Comparison of ENCODE assay signal across 10 cellular contexts in the genomic region with DNA sequence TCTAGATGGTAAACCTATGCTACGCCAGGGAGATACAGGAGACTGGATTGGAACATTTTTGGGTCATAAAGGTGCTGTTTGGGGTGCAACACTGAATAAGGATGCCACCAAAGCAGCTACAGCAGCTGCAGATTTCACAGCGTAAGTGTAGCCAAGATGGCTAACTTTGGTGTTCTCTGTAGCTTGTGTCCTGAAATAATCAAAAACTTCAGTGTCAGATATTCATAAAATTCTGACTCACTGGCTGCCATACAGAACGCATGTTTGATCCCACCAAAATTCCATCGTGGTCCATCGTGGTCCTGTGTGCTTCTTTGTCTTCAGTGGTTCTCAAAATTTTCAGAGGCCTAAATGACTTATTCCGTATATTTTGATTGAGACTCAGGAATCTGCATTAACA. TPM values are rescaled to one million over a fixed set of nuclear protein-coding genes. Genes with fewer than 3 reads are reported as not detected.
A peak's percentile ranks its signal among the peaks of the same experiment; 100 is the strongest.
DNase-seq lines count a peak whose midpoint lies in the region; ATAC-seq, FAIRE-seq and TF ChIP-seq lines count a peak whose summit lies in the region.
"Had no signal": no experiment of that assay in that cellular context is flagged by ENCODE, and none has a peak within 500 bp of the region (broad histone marks: within the 10 kb centered on the region; RNA-seq: fewer than 3 reads in every experiment).

No MANE protein-coding gene starts in this region.

- H3K36me3 ChIP-seq in astrocyte (ENCODE audit: insufficient read depth, low read length) (peaks cover 17% of the 10 kb centered on the region), liver (ENCODE audit: control insufficient read depth in 4 of 4, insufficient read depth in 3 of 4, low read depth in 1 of 4, low read length in 3 of 4) (peaks cover 0 to 5% (median under 1%) of the 10 kb centered on the region in 4 donors)

- no peaks in the 10 kb centered on the region for H3K27me3 Mint-ChIP-seq in activated naive CD4-positive, alpha-beta T cell treated with anti-CD3 and anti-CD28 coated beads for 36 hours (ENCODE audit: low read depth)
- H3K27me3 Mint-ChIP-seq in astrocyte (ENCODE audit: low read depth, unreplicated experiment), result no peaks in the 10 kb centered on the region
- no peaks in the 10 kb centered on the region for H3K27me3 Mint-ChIP-seq in type B pancreatic cell

- H3K9me3 ChIP-seq in astrocyte (ENCODE audit: insufficient read depth, low read depth, low read length) (no peaks in the 10 kb centered on the region), liver (ENCODE audit: control insufficient read depth in 4 of 4, low read length in 3 of 4) (no peaks in the 10 kb centered on the region)

- TF ChIP-seq CTCF in astrocyte (IDR thresholded peaks at IDR 0.05; ENCODE audit: insufficient read depth, low read depth, low read length), result no peak
- no peak for TF ChIP-seq CTCF in liver (IDR thresholded peaks at IDR 0.05; ENCODE audit: low read depth, low read length, missing input control)
- TF ChIP-seq CTCF in type B pancreatic cell (conservative IDR thresholded peaks at IDR 0.05), result no peak

- no peak for ATAC-seq in GM18505 (IDR thresholded peaks at IDR 0.05; ENCODE audit: unreplicated experiment)
- ATAC-seq in HG03571 (IDR thresholded peaks at IDR 0.05; ENCODE audit: unreplicated experiment), result no peak

- H3K27me3 ChIP-seq in astrocyte (ENCODE audit: insufficient read depth, low read length), result no peaks in the 10 kb centered on the region
- H3K27me3 ChIP-seq in liver (ENCODE audit: control insufficient read depth in 4 of 4, insufficient read depth in 4 of 4, low read length in 3 of 4), result no peaks in the 10 kb centered on the region

- peak overlapping the region; percentile 96 for H3K27ac Mint-ChIP-seq in activated naive CD4-positive, alpha-beta T cell treated with anti-CD3 and anti-CD28 coated beads for 36 hours
- H3K27ac Mint-ChIP-seq in astrocyte (ENCODE audit: unreplicated experiment) (peak overlapping the region; percentile 97), type B pancreatic cell (peak overlapping the region; percentile 100)

- peak overlapping the region; percentile 95 for H3K4me3 ChIP-seq in astrocyte (ENCODE audit: insufficient read depth, low read depth, low read length)
- peak overlapping the region; percentile 69 to 97 (median 80) for H3K4me3 ChIP-seq in liver (ENCODE audit: low read depth in 1 of 3, low read length in 3 of 3)

- no peak for TF ChIP-seq POLR2A in GM18505 (IDR thresholded peaks at IDR 0.05; ENCODE audit: borderline replicate concordance, extremely low read depth, insufficient read depth, insufficient read length)

- H3K4me1 ChIP-seq in astrocyte (ENCODE audit: insufficient read depth, low read length) (peaks cover 25% of the 10 kb centered on the region), liver (ENCODE audit: control insufficient read depth in 4 of 4, insufficient read depth in 4 of 4, low read length in 3 of 4) (peaks cover 7 to 50% (median 35%) of the 10 kb centered on the region in 4 donors)

- H3K27ac ChIP-seq in astrocyte (ENCODE audit: low read depth, low read length) (peak overlapping the region; percentile 98), liver (ENCODE audit: low read depth in 1 of 2, low read length in 2 of 2) (no peak overlapping the region)

- H3K36me3 Mint-ChIP-seq in activated naive CD4-positive, alpha-beta T cell treated with anti-CD3 and anti-CD28 coated beads for 36 hours (ENCODE audit: low read depth), result peaks cover 31% of the 10 kb centered on the region
- H3K36me3 Mint-ChIP-seq in astrocyte (ENCODE audit: low read depth, unreplicated experiment) (peaks cover 7% of the 10 kb centered on the region), type B pancreatic cell (peaks cover 39% of the 10 kb centered on the region)

- no peak for FAIRE-seq in astrocyte (lab: Jason Lieb, UNC)
- FAIRE-seq: islet of Langerhans had no signal

- intact Hi-C loops in activated naive CD4-positive, alpha-beta T cell treated with anti-CD3 and anti-CD28 coated beads for 36 hours (cut with micrococcal nuclease), result loop anchor here (5.0 to 10.0 kb wide), 3 partner anchors 181 to 1111 kb away; a partner anchor contains a TSS

- peak overlapping the region; percentile 94 for H3K4me2 ChIP-seq in astrocyte (ENCODE audit: low read length)

- WGBS in liver, result 64% methylated on average over 6 of the region's 6 CpGs

- H3K9ac ChIP-seq in astrocyte (ENCODE audit: low read length) (peak overlapping the region; percentile 100), liver (ENCODE audit: low read depth in 1 of 2, low read length in 2 of 2) (peak overlapping the region in 1 of 2 donors; percentile 92)

- peak overlapping the region; percentile 97 for H3K4me3 Mint-ChIP-seq in activated naive CD4-positive, alpha-beta T cell treated with anti-CD3 and anti-CD28 coated beads for 36 hours
- H3K4me3 Mint-ChIP-seq in astrocyte (ENCODE audit: unreplicated experiment), result peak overlapping the region; percentile 99
- peak overlapping the region; percentile 96 for H3K4me3 Mint-ChIP-seq in type B pancreatic cell

- no peak for DNase-seq in activated naive CD4-positive, alpha-beta T cell treated with anti-CD3 and anti-CD28 coated beads for 36 hours
- no peak for DNase-seq in activated naive CD4-positive, alpha-beta T cell (lab: John Stamatoyannopoulos, UW)
- DNase-seq in astrocyte (ENCODE audit: low read depth) (no peak), type B pancreatic cell (ENCODE audit: extremely low spot score, unreplicated experiment) (no peak), KG1 (lab: John Stamatoyannopoulos, UW) (no peak)
- DNase-seq: DMS79 had no signal

- H2AFZ ChIP-seq in astrocyte (ENCODE audit: low read depth, low read length), result no peak overlapping the region

- H4K20me1 ChIP-seq in astrocyte (ENCODE audit: insufficient read depth, low read length), result peaks cover 62% of the 10 kb centered on the region

- H3K9me3 Mint-ChIP-seq in activated naive CD4-positive, alpha-beta T cell treated with anti-CD3 and anti-CD28 coated beads for 36 hours, result no peaks in the 10 kb centered on the region
- H3K9me3 Mint-ChIP-seq in astrocyte (ENCODE audit: unreplicated experiment) (no peaks in the 10 kb centered on the region), type B pancreatic cell (no peaks in the 10 kb centered on the region)

- H3K79me2 ChIP-seq in astrocyte (ENCODE audit: insufficient read depth, low read length), result peaks cover 64% of the 10 kb centered on the region

- peaks cover 50% of the 10 kb centered on the region for H3K4me1 Mint-ChIP-seq in activated naive CD4-positive, alpha-beta T cell treated with anti-CD3 and anti-CD28 coated beads for 36 hours (ENCODE audit: low read depth)
- peaks cover 32% of the 10 kb centered on the region for H3K4me1 Mint-ChIP-seq in astrocyte (ENCODE audit: low read depth, unreplicated experiment)
- peaks cover 22% of the 10 kb centered on the region for H3K4me1 Mint-ChIP-seq in type B pancreatic cell (ENCODE audit: unreplicated experiment)

- no peak for TF ChIP-seq RAD21 in liver (IDR thresholded peaks at IDR 0.05)

- CTCF ChIA-PET in activated naive CD4-positive, alpha-beta T cell treated with anti-CD3 and anti-CD28 coated beads for 36 hours (lab: Charles Lee), result interaction anchor here (0.7 to 1.7 kb wide), 2 partner anchors 15 to 299 kb away, joined by 3 to 7 read pairs; no protein-coding TSS in a partner anchor

TF ChIP-seq in liver, 16 proteins besides CTCF, POLR2A, EP300 and RAD21:
- TF ChIP-seq FOXA2 (IDR thresholded peaks at IDR 0.05) (no peak), NR2F2 (IDR thresholded peaks at IDR 0.05) (no peak), JUND (IDR thresholded peaks at IDR 0.05) (no peak), TAF1 (conservative IDR thresholded peaks at IDR 0.05) (no peak), HNF4A (conservative IDR thresholded peaks at IDR 0.05) (no peak), RXRA (IDR thresholded peaks at IDR 0.05) (no peak)
- TF ChIP-seq, protein P1, sequence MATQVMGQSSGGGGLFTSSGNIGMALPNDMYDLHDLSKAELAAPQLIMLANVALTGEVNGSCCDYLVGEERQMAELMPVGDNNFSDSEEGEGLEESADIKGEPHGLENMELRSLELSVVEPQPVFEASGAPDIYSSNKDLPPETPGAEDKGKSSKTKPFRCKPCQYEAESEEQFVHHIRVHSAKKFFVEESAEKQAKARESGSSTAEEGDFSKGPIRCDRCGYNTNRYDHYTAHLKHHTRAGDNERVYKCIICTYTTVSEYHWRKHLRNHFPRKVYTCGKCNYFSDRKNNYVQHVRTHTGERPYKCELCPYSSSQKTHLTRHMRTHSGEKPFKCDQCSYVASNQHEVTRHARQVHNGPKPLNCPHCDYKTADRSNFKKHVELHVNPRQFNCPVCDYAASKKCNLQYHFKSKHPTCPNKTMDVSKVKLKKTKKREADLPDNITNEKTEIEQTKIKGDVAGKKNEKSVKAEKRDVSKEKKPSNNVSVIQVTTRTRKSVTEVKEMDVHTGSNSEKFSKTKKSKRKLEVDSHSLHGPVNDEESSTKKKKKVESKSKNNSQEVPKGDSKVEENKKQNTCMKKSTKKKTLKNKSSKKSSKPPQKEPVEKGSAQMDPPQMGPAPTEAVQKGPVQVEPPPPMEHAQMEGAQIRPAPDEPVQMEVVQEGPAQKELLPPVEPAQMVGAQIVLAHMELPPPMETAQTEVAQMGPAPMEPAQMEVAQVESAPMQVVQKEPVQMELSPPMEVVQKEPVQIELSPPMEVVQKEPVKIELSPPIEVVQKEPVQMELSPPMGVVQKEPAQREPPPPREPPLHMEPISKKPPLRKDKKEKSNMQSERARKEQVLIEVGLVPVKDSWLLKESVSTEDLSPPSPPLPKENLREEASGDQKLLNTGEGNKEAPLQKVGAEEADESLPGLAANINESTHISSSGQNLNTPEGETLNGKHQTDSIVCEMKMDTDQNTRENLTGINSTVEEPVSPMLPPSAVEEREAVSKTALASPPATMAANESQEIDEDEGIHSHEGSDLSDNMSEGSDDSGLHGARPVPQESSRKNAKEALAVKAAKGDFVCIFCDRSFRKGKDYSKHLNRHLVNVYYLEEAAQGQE (IDR thresholded peaks at IDR 0.05), result no peak
- TF ChIP-seq, protein P2, sequence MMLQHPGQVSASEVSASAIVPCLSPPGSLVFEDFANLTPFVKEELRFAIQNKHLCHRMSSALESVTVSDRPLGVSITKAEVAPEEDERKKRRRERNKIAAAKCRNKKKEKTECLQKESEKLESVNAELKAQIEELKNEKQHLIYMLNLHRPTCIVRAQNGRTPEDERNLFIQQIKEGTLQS (IDR thresholded peaks at IDR 0.05), result no peak

RNA-seq across cellular contexts. Expression of a gene that starts 1.3 kb away (rescaled TPM):
- 100 to 1,000 TPM; 131 to 133 TPM for total RNA-seq in activated naive CD4-positive, alpha-beta T cell treated with anti-CD3 and anti-CD28 coated beads for 36 hours
- total RNA-seq in astrocyte (227 and 241 TPM in 2 replicates), liver (10 to 100 TPM; 33.5 to 41.0 TPM), type B pancreatic cell (ENCODE audit: low replicate concordance) (140 and 258 TPM in 2 replicates)
- 10 to 100 TPM; 55.2 to 63.8 TPM for polyA plus RNA-seq in liver

RNA-seq across cellular contexts. Expression of a gene that starts 27.6 kb away (rescaled TPM):
- 10 to 100 TPM; 29.8 to 31.0 TPM for total RNA-seq in activated naive CD4-positive, alpha-beta T cell treated with anti-CD3 and anti-CD28 coated beads for 36 hours
- total RNA-seq in astrocyte (30.0 and 40.1 TPM in 2 replicates), liver (10 to 100 TPM; 47.6 to 65.2 TPM), type B pancreatic cell (ENCODE audit: low replicate concordance) (33.9 and 71.9 TPM in 2 replicates)
- polyA plus RNA-seq in liver, result 10 to 100 TPM; 32.9 to 57.2 TPM
